14 cellular contexts compared by ENCODE assay signal in genomic region chr5:57435701-57436134, GRCh38. TPM values are rescaled to one million over a fixed set of nuclear protein-coding genes. Genes with fewer than 3 reads are reported as not detected.
DNase-seq lines count a peak whose midpoint lies in the region; ATAC-seq, FAIRE-seq and TF ChIP-seq lines count a peak whose summit lies in the region.
"Had no signal": no experiment of that assay in that cellular context is flagged by ENCODE, and none has a peak within 500 bp of the region (broad histone marks: within the 10 kb centered on the region; RNA-seq: fewer than 3 reads in every experiment).

No MANE protein-coding gene starts in this region.

- no peaks in the 10 kb centered on the region for H3K36me3 ChIP-seq in kidney epithelial cell (ENCODE audit: control insufficient read depth, insufficient read depth, low read length)
- H3K36me3 ChIP-seq: adrenal gland had no signal

- FAIRE-seq in urothelium cell line (lab: Jason Lieb, UNC) = no peak
- FAIRE-seq: G401.6 had no signal

- no peak for TF ChIP-seq CTCF in astrocyte of the cerebellum (IDR thresholded peaks at IDR 0.05; ENCODE audit: low read depth, low read length, missing control alignments)
- TF ChIP-seq CTCF in kidney epithelial cell (IDR thresholded peaks at IDR 0.05; ENCODE audit: insufficient read depth, low read length, poor library complexity, severe bottlenecking) = no peak
- no peak for TF ChIP-seq CTCF in GM10248 (IDR thresholded peaks at IDR 0.05; ENCODE audit: control extremely low read depth, extremely low read depth, low read depth, missing control alignments)

- in situ Hi-C loops in astrocyte of the cerebellum (cut with HindIII; ENCODE audit: low sequenced_read_pairs) = no loop called here

- CTCF ChIA-PET in GM10248 (lab: Yijun Ruan, JAX) = interaction anchor here (1.0 to 1.7 kb wide), 3 partner anchors 13 to 138 kb away, joined by 3 to 4 read pairs (median 3); no protein-coding TSS in a partner anchor

- ATAC-seq in GM21447 (IDR thresholded peaks at IDR 0.05; ENCODE audit: unreplicated experiment) (no peak), GM18909 (IDR thresholded peaks at IDR 0.05; ENCODE audit: poor library complexity, unreplicated experiment) (no peak)
- ATAC-seq: stimulated activated memory B cell treated with anti-CD40 and anti-IgM and Interleukin-4, amounts not matched to agents 10 μg/mL and 1 μg/mL and 100 μg/mL, for 72 hours had no signal

- DNase-seq in HS-5 (ENCODE audit: low read depth) (peak; percentile 84), astrocyte of the cerebellum (ENCODE audit: low read depth) (peak; percentile 98), kidney epithelial cell (ENCODE audit: low read depth) (peak; percentile 84), urothelium cell line (ENCODE audit: low spot score) (peak; percentile 60), GM10248 (ENCODE audit: extremely low spot score) (no peak)
- DNase-seq: activated CD4-positive, alpha-beta T cell treated with anti-CD3 and anti-CD28 coated beads, Interleukin-2, amount 10 ng/mL, durations not matched to agents 7 days and 5 days; adrenal gland; NCI-H2029; SHP77 had no signal

- no peaks in the 10 kb centered on the region for H3K27me3 ChIP-seq in kidney epithelial cell (ENCODE audit: control insufficient read depth, insufficient read depth, low read length)
- H3K27me3 ChIP-seq: adrenal gland had no signal

- POLR2A ChIA-PET in GM10248 (lab: Yijun Ruan, JAX) = no interaction called here

- H3K4me3 ChIP-seq in astrocyte of the cerebellum (ENCODE audit: low read depth, low read length) = no peak overlapping the region
- H3K4me3 ChIP-seq in kidney epithelial cell (ENCODE audit: low read depth, low read length) = no peak overlapping the region
- H3K4me3 ChIP-seq: adrenal gland had no signal

RNA-seq across cellular contexts. Expression of gene ACTBL2, which starts 46.9 kb away (rescaled TPM):
- 1.3 and 1.5 TPM in 2 replicates for total RNA-seq in kidney epithelial cell
- total RNA-seq: activated CD4-positive, alpha-beta T cell treated with anti-CD3 and anti-CD28 coated beads, Interleukin-2, amount 10 ng/mL, durations not matched to agents 7 days and 5 days; adrenal gland; mesenteric fat pad had no signal
